16 cellular contexts compared by ENCODE assay signal in the genomic region with DNA sequence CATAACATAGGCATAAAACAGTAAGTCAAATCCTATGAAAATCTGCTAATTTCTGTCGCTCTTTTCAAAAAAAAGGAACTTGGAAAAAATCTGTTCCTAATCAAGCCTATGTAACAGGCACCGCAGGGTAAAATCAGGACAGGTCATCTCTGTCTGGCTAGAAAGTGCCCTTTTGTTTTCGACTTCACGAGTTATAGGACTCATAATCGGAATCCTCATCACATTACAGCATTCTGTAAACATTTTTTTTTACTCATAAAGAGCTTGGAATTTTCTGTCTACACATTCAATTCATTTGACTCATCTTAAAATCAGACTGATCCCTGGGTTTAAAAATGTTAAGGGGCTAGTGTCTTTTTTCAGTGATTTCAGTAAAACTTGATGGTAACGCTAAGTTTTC.
DNase-seq lines count a peak whose midpoint lies in the region; ATAC-seq, FAIRE-seq and TF ChIP-seq lines count a peak whose summit lies in the region.
"Had no signal": no experiment of that assay in that cellular context is flagged by ENCODE, and none has a peak within 500 bp of the region (broad histone marks: within the 10 kb centered on the region; RNA-seq: fewer than 3 reads in every experiment).

No MANE protein-coding gene starts in this region.

- no peak for ATAC-seq in A549
- ATAC-seq in HG02884 (IDR thresholded peaks at IDR 0.05; ENCODE audit: unreplicated experiment) = no peak
- ATAC-seq: stimulated activated naive B cell treated with anti-CD40 and anti-IgM and Interleukin-4, amounts not matched to agents 10 μg/mL and 1 μg/mL and 100 μg/mL, for 72 hours had no signal

- WGBS in A549 (ENCODE audit: missing lambda C conversion rate) = 29% methylated on average over 6 of the region's 6 CpGs
- 69% methylated on average over 6 of the region's 6 CpGs for WGBS in suprapubic skin

- no peak overlapping the region for H3K4me3 ChIP-seq in A549
- no peak overlapping the region for H3K4me3 ChIP-seq in suprapubic skin
- H3K4me3 ChIP-seq: SK-N-MC had no signal

- H3K27me3 ChIP-seq in suprapubic skin = no peaks in the 10 kb centered on the region
- H3K27me3 ChIP-seq: BE2C had no signal

- no peak for TF ChIP-seq CTCF in A549 (IDR thresholded peaks at IDR 0.05)
- TF ChIP-seq CTCF in suprapubic skin (IDR thresholded peaks at IDR 0.05) = no peak

- no peak for FAIRE-seq in A549 (lab: Jason Lieb, UNC)
- peak; percentile 72 for FAIRE-seq in H54 (lab: Jason Lieb, UNC)
- peak; percentile 9 for FAIRE-seq in islet of Langerhans (lab: Jason Lieb, UNC)

- H3K9me3 ChIP-seq in A549 = no peaks in the 10 kb centered on the region
- H3K9me3 ChIP-seq in suprapubic skin = no peaks in the 10 kb centered on the region
- H3K9me3 ChIP-seq: BE2C had no signal

- TF ChIP-seq RAD21 in A549 (conservative IDR thresholded peaks at IDR 0.05 in 1 of 2, IDR thresholded peaks at IDR 0.05 in 1 of 2) = no peak

- H3K27ac ChIP-seq in A549 = no peak overlapping the region
- no peak overlapping the region for H3K27ac ChIP-seq in suprapubic skin
- H3K27ac ChIP-seq: SK-N-MC had no signal

- CTCF ChIA-PET in A549 (lab: Yijun Ruan, JAX) = no interaction called here

- H3K36me3 ChIP-seq in suprapubic skin = no peaks in the 10 kb centered on the region
- H3K36me3 ChIP-seq: BE2C had no signal

- POLR2A ChIA-PET in A549 (lab: Yijun Ruan, JAX) = no interaction called here

- peaks cover 11% of the 10 kb centered on the region; the same call in 1 of the 3 replicates for H3K4me1 ChIP-seq in A549
- peaks cover 5% of the 10 kb centered on the region for H3K4me1 ChIP-seq in suprapubic skin

- TF ChIP-seq POLR2A in A549 (IDR thresholded peaks at IDR 0.05; ENCODE audit: low read length) (no peak), H54 (IDR thresholded peaks at IDR 0.05; ENCODE audit: low read depth, low read length) (no peak), suprapubic skin (IDR thresholded peaks at IDR 0.05) (no peak)

- DNase-seq in A549 (ENCODE audit: low read depth in 1 of 2, low spot score in 1 of 2) = peak in 1 of 2 experiments; percentile 26
- peak; percentile 30 for DNase-seq in H54 (ENCODE audit: insufficient read length, low spot score)
- DNase-seq in amniotic epithelial cell (ENCODE audit: low read depth) = peak; percentile 58
- no peak for DNase-seq in OCI-M1 (lab: John Stamatoyannopoulos, UW)
- DNase-seq in suprapubic skin (ENCODE audit: low spot score in 2 of 2) = no peak
- DNase-seq in activated effector memory CD4-positive, alpha-beta T cell treated with anti-CD3 and anti-CD28 coated beads, Interleukin-2, amount 50 U/mL, for 16 hours = no peak
- DNase-seq: activated T-cell treated with anti-CD3 and anti-CD28 coated beads for 4 hours; BE2C; NCI-H146; NCI-H82; posterior cingulate gyrus; stimulated activated CD4-positive, alpha-beta T cell treated with anti-CD3 and anti-CD28 coated beads, Interleukin-2, amount 100 ng/mL, for 48 hours; stimulated activated naive B cell treated with anti-CD40 and anti-IgM and Interleukin-4, amounts not matched to agents 10 μg/mL and 1 μg/mL and 100 μg/mL, for 72 hours had no signal

- no peak for TF ChIP-seq EP300 in A549 (IDR thresholded peaks at IDR 0.05)
- no peak for TF ChIP-seq EP300 in suprapubic skin (IDR thresholded peaks at IDR 0.05)

- H3K4me2 ChIP-seq in A549 = peak overlapping the region; percentile 21; the same call in 1 of the 3 replicates

TF ChIP-seq in A549, 52 proteins besides CTCF, POLR2A, EP300 and RAD21:
- no peak for TF ChIP-seq FOXS1 (CRISPR knock-in tag; IDR thresholded peaks at IDR 0.05)
- TF ChIP-seq RARB (CRISPR knock-in tag; IDR thresholded peaks at IDR 0.05) = no peak
- TF ChIP-seq EHF (CRISPR knock-in tag; IDR thresholded peaks at IDR 0.05) = no peak
- no peak for TF ChIP-seq MAZ (IDR thresholded peaks at IDR 0.05; ENCODE audit: borderline replicate concordance, low read depth, low read length)
- TF ChIP-seq, protein P1, sequence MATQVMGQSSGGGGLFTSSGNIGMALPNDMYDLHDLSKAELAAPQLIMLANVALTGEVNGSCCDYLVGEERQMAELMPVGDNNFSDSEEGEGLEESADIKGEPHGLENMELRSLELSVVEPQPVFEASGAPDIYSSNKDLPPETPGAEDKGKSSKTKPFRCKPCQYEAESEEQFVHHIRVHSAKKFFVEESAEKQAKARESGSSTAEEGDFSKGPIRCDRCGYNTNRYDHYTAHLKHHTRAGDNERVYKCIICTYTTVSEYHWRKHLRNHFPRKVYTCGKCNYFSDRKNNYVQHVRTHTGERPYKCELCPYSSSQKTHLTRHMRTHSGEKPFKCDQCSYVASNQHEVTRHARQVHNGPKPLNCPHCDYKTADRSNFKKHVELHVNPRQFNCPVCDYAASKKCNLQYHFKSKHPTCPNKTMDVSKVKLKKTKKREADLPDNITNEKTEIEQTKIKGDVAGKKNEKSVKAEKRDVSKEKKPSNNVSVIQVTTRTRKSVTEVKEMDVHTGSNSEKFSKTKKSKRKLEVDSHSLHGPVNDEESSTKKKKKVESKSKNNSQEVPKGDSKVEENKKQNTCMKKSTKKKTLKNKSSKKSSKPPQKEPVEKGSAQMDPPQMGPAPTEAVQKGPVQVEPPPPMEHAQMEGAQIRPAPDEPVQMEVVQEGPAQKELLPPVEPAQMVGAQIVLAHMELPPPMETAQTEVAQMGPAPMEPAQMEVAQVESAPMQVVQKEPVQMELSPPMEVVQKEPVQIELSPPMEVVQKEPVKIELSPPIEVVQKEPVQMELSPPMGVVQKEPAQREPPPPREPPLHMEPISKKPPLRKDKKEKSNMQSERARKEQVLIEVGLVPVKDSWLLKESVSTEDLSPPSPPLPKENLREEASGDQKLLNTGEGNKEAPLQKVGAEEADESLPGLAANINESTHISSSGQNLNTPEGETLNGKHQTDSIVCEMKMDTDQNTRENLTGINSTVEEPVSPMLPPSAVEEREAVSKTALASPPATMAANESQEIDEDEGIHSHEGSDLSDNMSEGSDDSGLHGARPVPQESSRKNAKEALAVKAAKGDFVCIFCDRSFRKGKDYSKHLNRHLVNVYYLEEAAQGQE (IDR thresholded peaks at IDR 0.05) = no peak
- TF ChIP-seq, protein P2, sequence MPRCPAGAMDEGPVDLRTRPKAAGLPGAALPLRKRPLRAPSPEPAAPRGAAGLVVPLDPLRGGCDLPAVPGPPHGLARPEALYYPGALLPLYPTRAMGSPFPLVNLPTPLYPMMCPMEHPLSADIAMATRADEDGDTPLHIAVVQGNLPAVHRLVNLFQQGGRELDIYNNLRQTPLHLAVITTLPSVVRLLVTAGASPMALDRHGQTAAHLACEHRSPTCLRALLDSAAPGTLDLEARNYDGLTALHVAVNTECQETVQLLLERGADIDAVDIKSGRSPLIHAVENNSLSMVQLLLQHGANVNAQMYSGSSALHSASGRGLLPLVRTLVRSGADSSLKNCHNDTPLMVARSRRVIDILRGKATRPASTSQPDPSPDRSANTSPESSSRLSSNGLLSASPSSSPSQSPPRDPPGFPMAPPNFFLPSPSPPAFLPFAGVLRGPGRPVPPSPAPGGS (IDR thresholded peaks at IDR 0.05) = no peak
- TF ChIP-seq ZFP36 (IDR thresholded peaks at IDR 0.05; ENCODE audit: borderline replicate concordance, partially characterized antibody) = no peak
- TF ChIP-seq KDM1A (IDR thresholded peaks at IDR 0.05; ENCODE audit: low read depth) = no peak

Comparison
In these comparisons a context has a peak if more than half of its experiments do, and no peak if none do; other contexts are left out.
1. DNase-seq: peak in H54 (single experiment) and amniotic epithelial cell (single experiment); none in OCI-M1 (single experiment), suprapubic skin (0 of 2) and activated effector memory CD4-positive, alpha-beta T cell treated with anti-CD3 and anti-CD28 coated beads, Interleukin-2, amount 50 U/mL, for 16 hours (single experiment).